2 cellular contexts compared by ENCODE assay signal in the genomic region with DNA sequence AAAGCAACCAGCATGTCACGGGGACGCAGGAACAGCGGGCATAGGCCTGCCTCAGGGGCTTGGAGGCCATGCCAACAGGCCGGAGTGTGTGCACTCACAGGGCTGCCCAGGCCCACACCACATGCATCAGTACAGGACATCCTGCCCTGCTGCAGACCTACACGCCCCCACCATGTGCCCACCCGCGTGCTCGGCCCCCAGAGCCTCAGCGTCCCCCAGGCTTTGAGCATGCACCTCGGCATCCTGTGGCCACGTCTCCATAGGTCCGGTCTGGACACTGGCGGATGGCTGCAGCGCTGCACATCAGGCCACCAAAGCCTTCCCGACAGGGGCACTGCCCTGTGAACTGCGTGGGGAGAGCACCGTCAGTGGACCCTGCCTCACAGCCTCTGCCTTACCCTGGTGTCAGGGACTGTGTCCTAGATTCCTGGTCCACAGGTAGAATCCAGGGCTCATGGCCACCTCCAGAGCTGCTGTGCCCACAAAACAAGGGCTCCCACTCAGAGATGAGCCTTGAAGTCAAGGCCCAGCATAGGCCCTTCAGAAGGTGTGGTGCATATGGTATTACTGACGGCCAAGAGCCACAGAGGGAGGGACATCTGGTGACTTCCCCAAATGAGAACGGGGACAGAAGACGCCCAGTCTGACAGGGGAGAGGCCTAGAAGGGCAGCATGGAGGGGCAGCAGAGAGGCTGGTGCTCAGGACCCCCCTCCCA.
TF ChIP-seq lines count a peak whose summit lies in the region.

No MANE protein-coding gene starts in this region.

TF ChIP-seq in IMR-90, 13 proteins besides CTCF, POLR2A, EP300 and RAD21:
- TF ChIP-seq SMC3 (IDR thresholded peaks at IDR 0.05; ENCODE audit: low read depth, low read length): no peak
TF ChIP-seq in IMR-90: peak in this region for 0.

TF ChIP-seq in GM12878, 131 proteins besides CTCF, POLR2A, EP300 and RAD21:
- TF ChIP-seq SP1 (IDR thresholded peaks at IDR 0.05; ENCODE audit: low read depth, low read length): no peak
- TF ChIP-seq KLF5 (IDR thresholded peaks at IDR 0.05; ENCODE audit: partially characterized antibody): no peak
- TF ChIP-seq NRF1 (conservative IDR thresholded peaks at IDR 0.05; ENCODE audit: low read depth, low read length): no peak
- TF ChIP-seq BHLHE40 (IDR thresholded peaks at IDR 0.05; ENCODE audit: borderline replicate concordance in 1 of 2, low read depth in 2 of 2, low read length in 1 of 2): no peak
- TF ChIP-seq WRNIP1 (IDR thresholded peaks at IDR 0.05; ENCODE audit: borderline replicate concordance, low read depth, low read length): no peak
- TF ChIP-seq MEF2A (IDR thresholded peaks at IDR 0.05; ENCODE audit: insufficient read depth, low read depth, low read length): no peak
- no peak for TF ChIP-seq PAX5 (IDR thresholded peaks at IDR 0.05; ENCODE audit: borderline replicate concordance, low read depth, low read length)
- no peak for TF ChIP-seq SMAD1 (IDR thresholded peaks at IDR 0.05; ENCODE audit: low read depth, partially characterized antibody)
- TF ChIP-seq, protein P1, sequence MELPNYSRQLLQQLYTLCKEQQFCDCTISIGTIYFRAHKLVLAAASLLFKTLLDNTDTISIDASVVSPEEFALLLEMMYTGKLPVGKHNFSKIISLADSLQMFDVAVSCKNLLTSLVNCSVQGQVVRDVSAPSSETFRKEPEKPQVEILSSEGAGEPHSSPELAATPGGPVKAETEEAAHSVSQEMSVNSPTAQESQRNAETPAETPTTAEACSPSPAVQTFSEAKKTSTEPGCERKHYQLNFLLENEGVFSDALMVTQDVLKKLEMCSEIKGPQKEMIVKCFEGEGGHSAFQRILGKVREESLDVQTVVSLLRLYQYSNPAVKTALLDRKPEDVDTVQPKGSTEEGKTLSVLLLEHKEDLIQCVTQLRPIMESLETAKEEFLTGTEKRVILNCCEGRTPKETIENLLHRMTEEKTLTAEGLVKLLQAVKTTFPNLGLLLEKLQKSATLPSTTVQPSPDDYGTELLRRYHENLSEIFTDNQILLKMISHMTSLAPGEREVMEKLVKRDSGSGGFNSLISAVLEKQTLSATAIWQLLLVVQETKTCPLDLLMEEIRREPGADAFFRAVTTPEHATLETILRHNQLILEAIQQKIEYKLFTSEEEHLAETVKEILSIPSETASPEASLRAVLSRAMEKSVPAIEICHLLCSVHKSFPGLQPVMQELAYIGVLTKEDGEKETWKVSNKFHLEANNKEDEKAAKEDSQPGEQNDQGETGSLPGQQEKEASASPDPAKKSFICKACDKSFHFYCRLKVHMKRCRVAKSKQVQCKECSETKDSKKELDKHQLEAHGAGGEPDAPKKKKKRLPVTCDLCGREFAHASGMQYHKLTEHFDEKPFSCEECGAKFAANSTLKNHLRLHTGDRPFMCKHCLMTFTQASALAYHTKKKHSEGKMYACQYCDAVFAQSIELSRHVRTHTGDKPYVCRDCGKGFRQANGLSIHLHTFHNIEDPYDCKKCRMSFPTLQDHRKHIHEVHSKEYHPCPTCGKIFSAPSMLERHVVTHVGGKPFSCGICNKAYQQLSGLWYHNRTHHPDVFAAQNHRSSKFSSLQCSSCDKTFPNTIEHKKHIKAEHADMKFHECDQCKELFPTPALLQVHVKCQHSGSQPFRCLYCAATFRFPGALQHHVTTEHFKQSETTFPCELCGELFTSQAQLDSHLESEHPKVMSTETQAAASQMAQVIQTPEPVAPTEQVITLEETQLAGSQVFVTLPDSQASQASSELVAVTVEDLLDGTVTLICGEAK (IDR thresholded peaks at IDR 0.05; ENCODE audit: borderline replicate concordance): no peak
- no peak for TF ChIP-seq LARP7 (IDR thresholded peaks at IDR 0.05)
- TF ChIP-seq SIN3A (IDR thresholded peaks at IDR 0.05; ENCODE audit: low read depth, low read length): no peak
- no peak for TF ChIP-seq FOXK2 (IDR thresholded peaks at IDR 0.05)
- TF ChIP-seq MYB (IDR thresholded peaks at IDR 0.05; ENCODE audit: borderline replicate concordance, low read depth, low read length): no peak
- TF ChIP-seq MYC (IDR thresholded peaks at IDR 0.05; ENCODE audit: insufficient read depth, insufficient read length, insufficient replicate concordance, low read length, severe bottlenecking): no peak
- no peak for TF ChIP-seq NR2C2 (IDR thresholded peaks at IDR 0.05; ENCODE audit: borderline replicate concordance, control insufficient read depth, insufficient read length, low read depth)
